1 cellular context compared by ENCODE assay signal in the genomic region with DNA sequence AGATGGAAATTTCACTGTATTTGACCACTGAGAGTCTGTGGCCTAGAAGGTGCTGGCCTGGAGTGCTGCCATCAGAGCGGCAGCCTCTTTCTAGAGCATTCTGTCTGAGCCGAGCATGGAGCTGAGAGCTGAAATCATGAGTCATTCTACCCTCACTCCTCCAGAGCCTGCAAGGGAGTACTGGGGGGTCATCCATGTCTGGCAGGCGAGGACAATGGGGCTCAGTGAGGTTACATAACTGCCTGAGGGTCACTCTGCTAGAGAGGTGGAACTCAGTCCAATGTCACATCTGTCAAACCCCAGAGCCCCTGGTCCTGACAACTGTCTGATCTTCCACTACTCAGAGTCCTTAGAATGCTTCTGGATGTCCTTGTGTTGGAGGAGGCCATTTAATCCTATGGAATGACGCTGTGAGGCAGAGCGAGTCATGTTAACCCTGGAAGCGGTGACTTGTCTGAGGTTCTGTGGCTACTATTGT.
TF ChIP-seq lines count a peak whose summit lies in the region.

No MANE protein-coding gene starts in this region.

TF ChIP-seq in GM23338, 12 proteins besides CTCF, POLR2A, EP300 and RAD21 (continued from another document):
- TF ChIP-seq, protein P1, sequence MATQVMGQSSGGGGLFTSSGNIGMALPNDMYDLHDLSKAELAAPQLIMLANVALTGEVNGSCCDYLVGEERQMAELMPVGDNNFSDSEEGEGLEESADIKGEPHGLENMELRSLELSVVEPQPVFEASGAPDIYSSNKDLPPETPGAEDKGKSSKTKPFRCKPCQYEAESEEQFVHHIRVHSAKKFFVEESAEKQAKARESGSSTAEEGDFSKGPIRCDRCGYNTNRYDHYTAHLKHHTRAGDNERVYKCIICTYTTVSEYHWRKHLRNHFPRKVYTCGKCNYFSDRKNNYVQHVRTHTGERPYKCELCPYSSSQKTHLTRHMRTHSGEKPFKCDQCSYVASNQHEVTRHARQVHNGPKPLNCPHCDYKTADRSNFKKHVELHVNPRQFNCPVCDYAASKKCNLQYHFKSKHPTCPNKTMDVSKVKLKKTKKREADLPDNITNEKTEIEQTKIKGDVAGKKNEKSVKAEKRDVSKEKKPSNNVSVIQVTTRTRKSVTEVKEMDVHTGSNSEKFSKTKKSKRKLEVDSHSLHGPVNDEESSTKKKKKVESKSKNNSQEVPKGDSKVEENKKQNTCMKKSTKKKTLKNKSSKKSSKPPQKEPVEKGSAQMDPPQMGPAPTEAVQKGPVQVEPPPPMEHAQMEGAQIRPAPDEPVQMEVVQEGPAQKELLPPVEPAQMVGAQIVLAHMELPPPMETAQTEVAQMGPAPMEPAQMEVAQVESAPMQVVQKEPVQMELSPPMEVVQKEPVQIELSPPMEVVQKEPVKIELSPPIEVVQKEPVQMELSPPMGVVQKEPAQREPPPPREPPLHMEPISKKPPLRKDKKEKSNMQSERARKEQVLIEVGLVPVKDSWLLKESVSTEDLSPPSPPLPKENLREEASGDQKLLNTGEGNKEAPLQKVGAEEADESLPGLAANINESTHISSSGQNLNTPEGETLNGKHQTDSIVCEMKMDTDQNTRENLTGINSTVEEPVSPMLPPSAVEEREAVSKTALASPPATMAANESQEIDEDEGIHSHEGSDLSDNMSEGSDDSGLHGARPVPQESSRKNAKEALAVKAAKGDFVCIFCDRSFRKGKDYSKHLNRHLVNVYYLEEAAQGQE (IDR thresholded peaks at IDR 0.05; ENCODE audit: unreplicated experiment) = no peak
- no peak for TF ChIP-seq ZNF331 (CRISPR knock-in tag; IDR thresholded peaks at IDR 0.05; ENCODE audit: low read depth)
- no peak for TF ChIP-seq JUNB (IDR thresholded peaks at IDR 0.05; ENCODE audit: unreplicated experiment)
- no peak for TF ChIP-seq STAT1 (IDR thresholded peaks at IDR 0.05; ENCODE audit: unreplicated experiment)
- TF ChIP-seq ZNF114 (CRISPR knock-in tag; IDR thresholded peaks at IDR 0.05) = no peak
- TF ChIP-seq NANOG (IDR thresholded peaks at IDR 0.05; ENCODE audit: borderline replicate concordance) = no peak
- TF ChIP-seq, protein P2, sequence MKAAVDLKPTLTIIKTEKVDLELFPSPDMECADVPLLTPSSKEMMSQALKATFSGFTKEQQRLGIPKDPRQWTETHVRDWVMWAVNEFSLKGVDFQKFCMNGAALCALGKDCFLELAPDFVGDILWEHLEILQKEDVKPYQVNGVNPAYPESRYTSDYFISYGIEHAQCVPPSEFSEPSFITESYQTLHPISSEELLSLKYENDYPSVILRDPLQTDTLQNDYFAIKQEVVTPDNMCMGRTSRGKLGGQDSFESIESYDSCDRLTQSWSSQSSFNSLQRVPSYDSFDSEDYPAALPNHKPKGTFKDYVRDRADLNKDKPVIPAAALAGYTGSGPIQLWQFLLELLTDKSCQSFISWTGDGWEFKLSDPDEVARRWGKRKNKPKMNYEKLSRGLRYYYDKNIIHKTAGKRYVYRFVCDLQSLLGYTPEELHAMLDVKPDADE (IDR thresholded peaks at IDR 0.05) = no peak
- TF ChIP-seq ZNF462 (CRISPR knock-in tag; IDR thresholded peaks at IDR 0.05) = no peak
- no peak for TF ChIP-seq EZH2phosphoT487 (IDR thresholded peaks at IDR 0.05; ENCODE audit: unreplicated experiment)
